In genomic region chrX:41023098-41023497, GRCh38 we compare ENCODE assay signal across 18 cellular contexts.
"Had no signal": no experiment of that assay in that cellular context is flagged by ENCODE, and none has a peak within 500 bp of the region (broad histone marks: within the 10 kb centered on the region; RNA-seq: fewer than 3 reads in every experiment).

No MANE protein-coding gene starts in this region.

- H3K4me3 ChIP-seq: cardiac muscle cell had no signal

- H3K27me3 ChIP-seq: brain microvascular endothelial cell, cardiac muscle cell had no signal

- ATAC-seq: activated CD8-positive, alpha-beta T cell treated with anti-CD3 and anti-CD28 coated beads for 36 hours; activated T-cell treated with anti-CD3 and anti-CD28 coated beads, Interleukin-2, amount 50 U/mL, for 72 hours had no signal

- H3K27ac ChIP-seq: brain microvascular endothelial cell, cardiac muscle cell had no signal

- DNase-seq: activated CD4-positive, alpha-beta T cell treated with anti-CD3 and anti-CD28 coated beads for 4 hours; activated CD8-positive, alpha-beta memory T cell treated with anti-CD3 and anti-CD28 coated beads, Interleukin-2, amount 50 U/mL, for 4 hours; activated CD8-positive, alpha-beta T cell treated with anti-CD3 and anti-CD28 coated beads for 36 hours; activated gamma-delta T cell treated with Interleukin-2 at 50 U/mL for 16 hours; activated naive CD4-positive, alpha-beta T cell treated with anti-CD3 and anti-CD28 coated beads, Interleukin-2, amount 10 ng/mL, durations not matched to agents 7 days and 5 days; activated naive CD8-positive, alpha-beta T cell treated with anti-CD3 and anti-CD28 coated beads for 36 hours; activated T-cell treated with anti-CD3 and anti-CD28 coated beads, Interleukin-2, amount 50 U/mL, for 72 hours; brain microvascular endothelial cell; NCI-H1048; NCI-H1417; NCI-H2029; NCI-H2107; NCI-H345; NCI-H510A; NCI-H526 treated with DMSO at 0.1 percent for 48 hours; NK-92 treated with Interleukin-12 subunit alpha and Interleukin-12 subunit beta, amount 100 ng/mL, for 24 hours; SHP77 treated with DMSO at 0.1 percent for 48 hours had no signal

- H3K36me3 ChIP-seq: brain microvascular endothelial cell, cardiac muscle cell had no signal
